ENCODE assay signal across 22 cellular contexts in the genomic region with DNA sequence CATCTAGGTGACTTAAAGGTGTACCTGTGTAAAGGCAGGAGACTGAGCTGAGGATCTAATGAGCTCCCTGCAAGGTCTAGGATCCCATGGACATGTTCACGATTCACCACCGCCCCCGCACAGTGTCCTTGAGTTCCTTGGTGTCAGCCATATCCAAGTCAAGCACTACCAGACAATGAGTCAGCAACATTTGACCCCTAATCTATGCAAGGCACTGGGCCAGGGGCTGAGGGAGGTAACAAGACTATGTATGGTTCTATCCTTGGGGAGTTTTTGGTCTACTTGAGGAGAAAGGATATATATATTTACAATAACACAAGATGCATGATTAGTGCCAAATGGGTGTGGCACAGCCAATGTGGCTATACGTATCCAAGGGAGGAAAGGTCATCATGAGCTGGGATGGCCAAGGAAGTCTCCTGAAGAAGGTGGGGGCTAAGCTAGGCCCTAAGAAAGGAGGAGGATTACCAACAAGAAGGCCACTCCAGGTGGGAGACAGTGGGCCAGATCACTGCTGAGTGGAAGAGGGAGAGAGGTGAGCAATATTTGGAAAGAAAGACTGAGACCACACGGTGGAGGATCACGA. TPM values are rescaled to one million over a fixed set of nuclear protein-coding genes. Genes with fewer than 3 reads are reported as not detected.
DNase-seq lines count a peak whose midpoint lies in the region; TF ChIP-seq lines count a peak whose summit lies in the region.
"Had no signal": no experiment of that assay in that cellular context is flagged by ENCODE, and none has a peak within 500 bp of the region (broad histone marks: within the 10 kb centered on the region; RNA-seq: fewer than 3 reads in every experiment).

No MANE protein-coding gene starts in this region.

- DNase-seq in MCF 10A (ENCODE audit: unreplicated experiment) (peak; percentile 57), breast epithelium (ENCODE audit: low spot score in 2 of 2) (no peak), amniotic epithelial cell (ENCODE audit: low read depth) (peak; percentile 60), fibroblast of the aortic adventitia (ENCODE audit: low read depth) (peak; percentile 64), tibial artery (no peak), NCI-H748 (lab: John Stamatoyannopoulos, UW; ENCODE audit: unreplicated experiment) (no peak), GDM1 (lab: John Stamatoyannopoulos, UW) (no peak), cerebellum (ENCODE audit: low spot score) (no peak)
- DNase-seq: 8988T; activated CD4-positive, alpha-beta memory T cell treated with anti-CD3 and anti-CD28 coated beads for 36 hours; activated T-cell treated with anti-CD3 and anti-CD28 coated beads, Interleukin-2, amount 50 U/mL, for 24 hours; DMS153; H7; hypothalamus; kidney glomerular epithelial cell; NCI-H2081; NCI-H510A; retina; SHP77 treated with DMSO at 0.1 percent for 48 hours; T-cell had no signal

- TF ChIP-seq CTCF in MCF 10A (IDR thresholded peaks at IDR 0.05; ENCODE audit: unreplicated experiment) (no peak), breast epithelium (IDR thresholded peaks at IDR 0.05) (no peak), fibroblast of the aortic adventitia (IDR thresholded peaks at IDR 0.05; ENCODE audit: insufficient read depth, low read length) (no peak), tibial artery (IDR thresholded peaks at IDR 0.05) (no peak)

- no peak overlapping the region for H3K27ac ChIP-seq in breast epithelium
- H3K27ac ChIP-seq in tibial artery, result peak overlapping the region; percentile 27 to 43
- H3K27ac ChIP-seq: tibial nerve had no signal

- no peak overlapping the region for H3K4me3 Mint-ChIP-seq in MCF 10A (ENCODE audit: unreplicated experiment)
- H3K4me3 Mint-ChIP-seq: activated CD4-positive, alpha-beta memory T cell treated with anti-CD3 and anti-CD28 coated beads for 36 hours; activated T-cell treated with anti-CD3 and anti-CD28 coated beads, Interleukin-2, amount 50 U/mL, for 24 hours; T-cell had no signal

- intact Hi-C loops in MCF 10A (cut with micrococcal nuclease), result no loop called here
- intact Hi-C loops in breast epithelium (cut with DNase I; ENCODE audit: low total_unique reads), result no loop called here
- intact Hi-C loops in tibial artery (cut with DNase I; ENCODE audit: low total_unique reads), result no loop called here

- POLR2A ChIA-PET in MCF 10A (lab: Yijun Ruan, JAX), result interaction anchor here (1.3 kb wide), 1 partner anchor 10 kb away, joined by 4 read pairs; no protein-coding TSS in a partner anchor

- H3K9me3 ChIP-seq in breast epithelium (no peaks in the 10 kb centered on the region), tibial artery (no peaks in the 10 kb centered on the region)
- H3K9me3 ChIP-seq: tibial nerve had no signal

- no peaks in the 10 kb centered on the region for H3K27me3 ChIP-seq in breast epithelium
- no peaks in the 10 kb centered on the region for H3K27me3 ChIP-seq in tibial artery
- H3K27me3 ChIP-seq: tibial nerve had no signal

- H3K4me3 ChIP-seq in breast epithelium, result no peak overlapping the region
- H3K4me3 ChIP-seq in fibroblast of the aortic adventitia (ENCODE audit: low read depth, low read length), result no peak overlapping the region
- no peak overlapping the region for H3K4me3 ChIP-seq in tibial artery
- H3K4me3 ChIP-seq: tibial nerve had no signal

- no peaks in the 10 kb centered on the region for H3K27me3 Mint-ChIP-seq in MCF 10A (ENCODE audit: insufficient read depth, unreplicated experiment)
- H3K27me3 Mint-ChIP-seq: activated T-cell treated with anti-CD3 and anti-CD28 coated beads, Interleukin-2, amount 50 U/mL, for 24 hours had no signal

- no TSS peak for BruUV-seq in MCF 10A (replicated peaks; lab: Mats Ljungman, UMichigan)

- no peak for TF ChIP-seq POLR2A in breast epithelium (IDR thresholded peaks at IDR 0.05)

- H3K9me3 Mint-ChIP-seq in MCF 10A (ENCODE audit: unreplicated experiment), result no peaks in the 10 kb centered on the region
- H3K9me3 Mint-ChIP-seq: activated CD4-positive, alpha-beta memory T cell treated with anti-CD3 and anti-CD28 coated beads for 36 hours; activated naive CD4-positive, alpha-beta T cell treated with anti-CD3 and anti-CD28 coated beads, Interleukin-2, amount 50 U/mL, for 72 hours; activated T-cell treated with anti-CD3 and anti-CD28 coated beads, Interleukin-2, amount 50 U/mL, for 24 hours; T-cell had no signal

- H3K4me1 ChIP-seq in breast epithelium (no peaks in the 10 kb centered on the region), tibial artery (peaks cover 0 to 33% (median 6%) of the 10 kb centered on the region in 4 donors)

- H3K36me3 ChIP-seq in breast epithelium (no peaks in the 10 kb centered on the region), tibial artery (peaks cover 47 to 80% (median 64%) of the 10 kb centered on the region in 3 donors)

- no peak overlapping the region for H3K27ac Mint-ChIP-seq in MCF 10A (ENCODE audit: low read depth, unreplicated experiment)
- H3K27ac Mint-ChIP-seq: activated CD4-positive, alpha-beta memory T cell treated with anti-CD3 and anti-CD28 coated beads for 36 hours; activated T-cell treated with anti-CD3 and anti-CD28 coated beads, Interleukin-2, amount 50 U/mL, for 24 hours; T-cell had no signal

- no peaks in the 10 kb centered on the region for H3K36me3 Mint-ChIP-seq in MCF 10A (ENCODE audit: insufficient read depth, unreplicated experiment)
- H3K36me3 Mint-ChIP-seq: activated CD4-positive, alpha-beta memory T cell treated with anti-CD3 and anti-CD28 coated beads for 36 hours; activated naive CD4-positive, alpha-beta T cell treated with anti-CD3 and anti-CD28 coated beads, Interleukin-2, amount 50 U/mL, for 72 hours; T-cell had no signal

- H3K4me1 Mint-ChIP-seq in MCF 10A (ENCODE audit: insufficient read depth, unreplicated experiment), result no peaks in the 10 kb centered on the region

- CTCF ChIA-PET in MCF 10A (lab: Yijun Ruan, JAX), result interaction anchor here (1.0 to 1.9 kb wide), 3 partner anchors 9 to 59 kb away, joined by 4 to 12 read pairs (median 6); no protein-coding TSS in a partner anchor

RNA-seq across cellular contexts. Expression of gene ITGB3, which starts 35.0 kb away (rescaled TPM):
- total RNA-seq in MCF 10A (2022) (0.98 and 1.1 TPM in 2 replicates), breast epithelium (10 to 100 TPM in 2 of 3 donors, 1 to 10 TPM in 1; 3.8 to 29.8 (median 14.6) TPM), fibroblast of the aortic adventitia (ENCODE audit: low replicate concordance) (5.8 and 22.0 TPM in 2 replicates), cerebellum (1.6 TPM)
- total RNA-seq: activated CD4-positive, alpha-beta memory T cell treated with anti-CD3 and anti-CD28 coated beads for 36 hours had no signal

RNA-seq across cellular contexts. Expression of gene EFCAB13, which starts 35.1 kb away (rescaled TPM):
- total RNA-seq in MCF 10A (2022), result 1.1 and 1.4 TPM in 2 replicates
- total RNA-seq in breast epithelium, result 10 to 100 TPM in 2 of 3 donors, 1 to 10 TPM in 1; 8.8 to 16.4 (median 10.8) TPM
- 4.9 and 5.6 TPM in 2 replicates for total RNA-seq in fibroblast of the aortic adventitia (ENCODE audit: low replicate concordance)
- total RNA-seq in cerebellum, result 7.4 TPM

Comparison
In these comparisons a context has a peak if more than half of its experiments do, and no peak if none do; other contexts are left out.
1. DNase-seq: peak in MCF 10A (single experiment), amniotic epithelial cell (single experiment) and fibroblast of the aortic adventitia (single experiment); none in breast epithelium (0 of 2), tibial artery (0 of 2), NCI-H748 (single experiment), GDM1 (single experiment) and cerebellum (single experiment).
2. H3K27ac ChIP-seq: peak in tibial artery (2 of 2); none in breast epithelium (0 of 2).